ENCODE assay signal across 8 cellular contexts in genomic region chr1:23790696-23791433, GRCh38. TPM values are rescaled to one million over a fixed set of nuclear protein-coding genes. Genes with fewer than 3 reads are reported as not detected.
DNase-seq lines count a peak whose midpoint lies in the region; ATAC-seq lines count a peak whose summit lies in the region.

Gene LYPLA2 (plus strand): TSS chr1:23791145. CDS start chr1:23792683, 1,538 bp downstream.

- DNase-seq in DMS 273 (lab: John Stamatoyannopoulos, UW; ENCODE audit: unreplicated experiment) (peak; percentile 96), KBM-7 (peak; percentile 90), RPMI7951 (ENCODE audit: low read depth) (peak; percentile 91), fibroblast of gingiva (ENCODE audit: low read depth) (peak; percentile 88)
- peak; percentile 75 for DNase-seq in activated T-helper 1 cell treated with anti-CD3 and anti-CD28 coated beads, Interleukin-2, amount 50 U/mL, for 16 hours (ENCODE audit: low read depth in 1 of 2, low spot score in 1 of 2)
- DNase-seq in naive thymus-derived CD4-positive, alpha-beta T cell = peak; percentile 65 to 90 (median 79)

- H3K4me3 ChIP-seq in naive thymus-derived CD4-positive, alpha-beta T cell (ENCODE audit: low read length) = peak within 1 kb of the TSS; percentile 96

- ATAC-seq in GM21515 (IDR thresholded peaks at IDR 0.05; ENCODE audit: unreplicated experiment) = peak; percentile 80
- ATAC-seq in naive thymus-derived CD4-positive, alpha-beta T cell = peak; percentile 91
- ATAC-seq in stimulated activated memory B cell treated with anti-CD40 and anti-IgM and Interleukin-4, amounts not matched to agents 10 μg/mL and 1 μg/mL and 100 μg/mL, for 72 hours = peak; percentile 92

- H3K36me3 ChIP-seq in naive thymus-derived CD4-positive, alpha-beta T cell (ENCODE audit: control insufficient read depth in 2 of 3, insufficient read depth in 3 of 3, low read length in 3 of 3) = peaks cover 2 to 51% (median 4%) of the 10 kb centered on the region in 3 experiments

- H3K27ac Mint-ChIP-seq in naive thymus-derived CD4-positive, alpha-beta T cell = peak within 1 kb of the TSS; percentile 88 to 99 (median 97)
- H3K27ac Mint-ChIP-seq in stimulated activated memory B cell treated with anti-CD40 and anti-IgM and Interleukin-4, amounts not matched to agents 10 μg/mL and 1 μg/mL and 100 μg/mL, for 72 hours = peak within 1 kb of the TSS; percentile 96

- H3K27me3 ChIP-seq in naive thymus-derived CD4-positive, alpha-beta T cell (ENCODE audit: control insufficient read depth in 2 of 2, insufficient read depth in 2 of 2, low read length in 2 of 2) = no peaks in the 10 kb centered on the region

- no peaks in the 10 kb centered on the region for H3K9me3 Mint-ChIP-seq in naive thymus-derived CD4-positive, alpha-beta T cell
- H3K9me3 Mint-ChIP-seq in stimulated activated memory B cell treated with anti-CD40 and anti-IgM and Interleukin-4, amounts not matched to agents 10 μg/mL and 1 μg/mL and 100 μg/mL, for 72 hours = no peaks in the 10 kb centered on the region

- peaks cover 6 to 18% of the 10 kb centered on the region in 2 donors for H3K4me1 ChIP-seq in naive thymus-derived CD4-positive, alpha-beta T cell (ENCODE audit: control insufficient read depth in 2 of 2, insufficient read depth in 2 of 2, low read length in 2 of 2)

- H3K4me3 Mint-ChIP-seq in naive thymus-derived CD4-positive, alpha-beta T cell = peak within 1 kb of the TSS; percentile 91 to 98 (median 97)
- H3K4me3 Mint-ChIP-seq in stimulated activated memory B cell treated with anti-CD40 and anti-IgM and Interleukin-4, amounts not matched to agents 10 μg/mL and 1 μg/mL and 100 μg/mL, for 72 hours = peak within 1 kb of the TSS; percentile 93

- peaks cover 9 to 28% (median 23%) of the 10 kb centered on the region in 7 donors for H3K4me1 Mint-ChIP-seq in naive thymus-derived CD4-positive, alpha-beta T cell
- peaks cover 44% of the 10 kb centered on the region for H3K4me1 Mint-ChIP-seq in stimulated activated memory B cell treated with anti-CD40 and anti-IgM and Interleukin-4, amounts not matched to agents 10 μg/mL and 1 μg/mL and 100 μg/mL, for 72 hours

- in situ Hi-C loops in KBM-7 (cut with MboI; ENCODE audit: low pct_unique_long_range_greater_than_20kb, low sequenced_read_pairs) = no loop called here

- peak within 1 kb of the TSS; percentile 88 for H3K27ac ChIP-seq in naive thymus-derived CD4-positive, alpha-beta T cell (ENCODE audit: low read depth, low read length)

- no peaks in the 10 kb centered on the region for H3K9me3 ChIP-seq in naive thymus-derived CD4-positive, alpha-beta T cell (ENCODE audit: control insufficient read depth in 2 of 3, low read length in 3 of 3)

- no peaks in the 10 kb centered on the region for H3K27me3 Mint-ChIP-seq in naive thymus-derived CD4-positive, alpha-beta T cell
- no peaks in the 10 kb centered on the region for H3K27me3 Mint-ChIP-seq in stimulated activated memory B cell treated with anti-CD40 and anti-IgM and Interleukin-4, amounts not matched to agents 10 μg/mL and 1 μg/mL and 100 μg/mL, for 72 hours

- CTCF ChIA-PET in naive thymus-derived CD4-positive, alpha-beta T cell (lab: Charles Lee) = interaction anchor here (1.0 kb wide), 1 partner anchor 9 kb away, joined by 3 read pairs; no protein-coding TSS in a partner anchor

- intact Hi-C loops in naive thymus-derived CD4-positive, alpha-beta T cell (cut with micrococcal nuclease) = loop anchor here (1.0 to 5.0 kb wide), 5 partner anchors 9 to 772 kb away; partner anchors contain the start of genes GALE (in 2 of the 2), PITHD1 (in 2 of the 2), FUCA1 (in 1 of the 2) and KDM1A (in 1 of the 2)

- POLR2A ChIA-PET in naive thymus-derived CD4-positive, alpha-beta T cell (lab: Charles Lee) = interaction anchor here (0.6 to 6.0 kb wide), 7 partner anchors 10 to 190 kb away, joined by 3 to 68 read pairs (median 4); partner anchors contain the start of genes ELOA, GALE, HMGCL and PITHD1

- peaks cover under 1 to 27% (median 21%) of the 10 kb centered on the region in 5 donors for H3K36me3 Mint-ChIP-seq in naive thymus-derived CD4-positive, alpha-beta T cell
- peaks cover 57% of the 10 kb centered on the region for H3K36me3 Mint-ChIP-seq in stimulated activated memory B cell treated with anti-CD40 and anti-IgM and Interleukin-4, amounts not matched to agents 10 μg/mL and 1 μg/mL and 100 μg/mL, for 72 hours

RNA-seq across cellular contexts. Expression of gene LYPLA2, which starts in this region (rescaled TPM):
- total RNA-seq in RPMI7951 (2014; rRNA removed; shearing (Covaris generic)) = 62.6 and 74.3 TPM in 2 replicates
- total RNA-seq in naive thymus-derived CD4-positive, alpha-beta T cell = 10 to 100 TPM; 40.7 to 83.8 (median 48.2) TPM
- polyA plus RNA-seq in naive thymus-derived CD4-positive, alpha-beta T cell = 100 to 1,000 TPM in 1 of 2 donors, 10 to 100 TPM in 1; 83.9 to 124 TPM

Comparison
In these comparisons a context has a peak if more than half of its experiments do, and no peak if none do; other contexts are left out.
1. Peak in every context shown above with its lines: DNase-seq, ATAC-seq, H3K4me3 ChIP-seq and H3K27ac ChIP-seq.